In the genomic region with DNA sequence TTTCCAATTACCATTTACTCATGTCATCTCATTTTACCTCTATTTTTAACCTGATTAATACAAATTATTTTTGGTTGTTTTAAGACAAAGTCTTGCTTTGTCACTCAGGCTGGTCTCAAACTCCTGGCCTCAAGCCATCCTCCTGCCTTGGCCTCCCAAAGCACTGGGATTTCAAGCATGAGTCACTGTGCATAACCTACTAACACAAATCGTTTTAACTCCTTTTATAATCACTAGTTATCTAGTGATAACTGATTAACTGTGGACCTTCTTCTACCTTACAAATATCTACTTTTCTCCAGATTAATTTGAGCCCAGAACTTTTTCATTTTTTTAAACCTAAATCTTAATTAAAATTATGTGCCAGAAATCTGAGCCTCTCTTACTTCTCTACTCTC, we compare ENCODE assay signal across 16 cellular contexts. TPM values are rescaled to one million over a fixed set of nuclear protein-coding genes. Genes with fewer than 3 reads are reported as not detected.
DNase-seq lines count a peak whose midpoint lies in the region; ATAC-seq and TF ChIP-seq lines count a peak whose summit lies in the region.
"Had no signal": no experiment of that assay in that cellular context is flagged by ENCODE, and none has a peak within 500 bp of the region (broad histone marks: within the 10 kb centered on the region; RNA-seq: fewer than 3 reads in every experiment).

No MANE protein-coding gene starts in this region.

- peaks cover 44% of the 10 kb centered on the region for H3K36me3 Mint-ChIP-seq in activated CD4-positive, alpha-beta T cell treated with anti-CD3 and anti-CD28 coated beads, Interleukin-2, amount 10 ng/mL, durations not matched to agents 24 days and 14 days (ENCODE audit: low read depth)
- H3K36me3 Mint-ChIP-seq in activated CD4-positive, alpha-beta T cell treated with anti-CD3 and anti-CD28 coated beads, Interleukin-2, amount 10 ng/mL, durations not matched to agents 7 days and 5 days (ENCODE audit: low read depth), result peaks cover 37% of the 10 kb centered on the region
- peaks cover 36% of the 10 kb centered on the region for H3K36me3 Mint-ChIP-seq in activated naive CD8-positive, alpha-beta T cell treated with anti-CD3 and anti-CD28 coated beads, Interleukin-2, amount 50 U/mL, for 24 hours (ENCODE audit: low read depth)

- H3K9ac ChIP-seq in KMS-11, result no peak overlapping the region

- peak overlapping the region; percentile 76 for H3K27ac Mint-ChIP-seq in activated CD4-positive, alpha-beta T cell treated with anti-CD3 and anti-CD28 coated beads, Interleukin-2, amount 10 ng/mL, durations not matched to agents 24 days and 14 days
- H3K27ac Mint-ChIP-seq in activated CD4-positive, alpha-beta T cell treated with anti-CD3 and anti-CD28 coated beads, Interleukin-2, amount 10 ng/mL, durations not matched to agents 7 days and 5 days, result no peak overlapping the region
- peak overlapping the region; percentile 79 for H3K27ac Mint-ChIP-seq in activated naive CD8-positive, alpha-beta T cell treated with anti-CD3 and anti-CD28 coated beads, Interleukin-2, amount 50 U/mL, for 24 hours
- H3K27ac Mint-ChIP-seq: memory B cell had no signal

- peaks cover 45% of the 10 kb centered on the region for H3K4me1 ChIP-seq in KMS-11 (ENCODE audit: low read depth, poor library complexity, severe bottlenecking)
- peaks cover 42% of the 10 kb centered on the region for H3K4me1 ChIP-seq in osteoblast (ENCODE audit: insufficient read depth, low read length)

- H2AFZ ChIP-seq in KMS-11 (ENCODE audit: low read depth), result no peak overlapping the region
- H2AFZ ChIP-seq in osteoblast (ENCODE audit: low read length), result no peak overlapping the region

- intact Hi-C loops in activated CD4-positive, alpha-beta T cell treated with anti-CD3 and anti-CD28 coated beads, Interleukin-2, amount 10 ng/mL, durations not matched to agents 24 days and 14 days (cut with micrococcal nuclease), result loop anchor here (10.0 kb wide), 2 partner anchors 147 to 1063 kb away; partner anchors contain the start of gene PPP1R2
- intact Hi-C loops in Right ventricle myocardium inferior (cut with DNase I), result no loop called here

- peaks cover 85% of the 10 kb centered on the region for H3K79me2 ChIP-seq in KMS-11 (ENCODE audit: insufficient read depth, low read depth)
- H3K79me2 ChIP-seq in osteoblast (ENCODE audit: insufficient read depth, low read length), result peaks cover 89% of the 10 kb centered on the region

- no peak for ATAC-seq in activated naive CD8-positive, alpha-beta T cell treated with anti-CD3 and anti-CD28 coated beads, Interleukin-2, amount 50 U/mL, for 24 hours
- ATAC-seq in Right ventricle myocardium inferior (no peak), HG02623 (IDR thresholded peaks at IDR 0.05; ENCODE audit: unreplicated experiment) (no peak)

- H3K36me3 ChIP-seq in KMS-11 (ENCODE audit: insufficient read depth), result no peaks in the 10 kb centered on the region; the same call in 1 of the 2 replicates
- H3K36me3 ChIP-seq in osteoblast (ENCODE audit: insufficient read depth, low read length), result peaks cover 66% of the 10 kb centered on the region

- no peaks in the 10 kb centered on the region for H3K9me3 Mint-ChIP-seq in activated CD4-positive, alpha-beta T cell treated with anti-CD3 and anti-CD28 coated beads, Interleukin-2, amount 10 ng/mL, durations not matched to agents 24 days and 14 days
- no peaks in the 10 kb centered on the region for H3K9me3 Mint-ChIP-seq in activated CD4-positive, alpha-beta T cell treated with anti-CD3 and anti-CD28 coated beads, Interleukin-2, amount 10 ng/mL, durations not matched to agents 7 days and 5 days
- H3K9me3 Mint-ChIP-seq in activated naive CD8-positive, alpha-beta T cell treated with anti-CD3 and anti-CD28 coated beads, Interleukin-2, amount 50 U/mL, for 24 hours, result no peaks in the 10 kb centered on the region
- H3K9me3 Mint-ChIP-seq: memory B cell had no signal

- H3K27me3 ChIP-seq in KMS-11 (ENCODE audit: insufficient read depth, low read depth) (no peaks in the 10 kb centered on the region), osteoblast (ENCODE audit: insufficient read depth, low read length) (no peaks in the 10 kb centered on the region)
- H3K27me3 ChIP-seq: esophagus squamous epithelium had no signal

- H3K27ac ChIP-seq in KMS-11, result no peak overlapping the region
- peak overlapping the region; percentile 80 for H3K27ac ChIP-seq in osteoblast (ENCODE audit: low read depth, low read length)

- no peaks in the 10 kb centered on the region for H3K27me3 Mint-ChIP-seq in activated CD4-positive, alpha-beta T cell treated with anti-CD3 and anti-CD28 coated beads, Interleukin-2, amount 10 ng/mL, durations not matched to agents 24 days and 14 days
- no peaks in the 10 kb centered on the region for H3K27me3 Mint-ChIP-seq in activated CD4-positive, alpha-beta T cell treated with anti-CD3 and anti-CD28 coated beads, Interleukin-2, amount 10 ng/mL, durations not matched to agents 7 days and 5 days
- no peaks in the 10 kb centered on the region for H3K27me3 Mint-ChIP-seq in activated naive CD8-positive, alpha-beta T cell treated with anti-CD3 and anti-CD28 coated beads, Interleukin-2, amount 50 U/mL, for 24 hours
- H3K27me3 Mint-ChIP-seq: memory B cell had no signal

- H3K4me1 Mint-ChIP-seq in activated CD4-positive, alpha-beta T cell treated with anti-CD3 and anti-CD28 coated beads, Interleukin-2, amount 10 ng/mL, durations not matched to agents 24 days and 14 days, result peaks cover 41% of the 10 kb centered on the region
- peaks cover 39% of the 10 kb centered on the region for H3K4me1 Mint-ChIP-seq in activated CD4-positive, alpha-beta T cell treated with anti-CD3 and anti-CD28 coated beads, Interleukin-2, amount 10 ng/mL, durations not matched to agents 7 days and 5 days
- peaks cover 64% of the 10 kb centered on the region for H3K4me1 Mint-ChIP-seq in activated naive CD8-positive, alpha-beta T cell treated with anti-CD3 and anti-CD28 coated beads, Interleukin-2, amount 50 U/mL, for 24 hours

- H3K4me2 ChIP-seq in KMS-11 (peak overlapping the region; percentile 42; the same call in 1 of the 2 replicates), osteoblast (ENCODE audit: insufficient read depth, low read length) (peak overlapping the region; percentile 55)

- no peaks in the 10 kb centered on the region for H4K20me1 ChIP-seq in KMS-11 (ENCODE audit: insufficient read depth)
- H4K20me1 ChIP-seq in osteoblast (ENCODE audit: insufficient read depth, low read length), result peaks cover 14% of the 10 kb centered on the region

- POLR2A ChIA-PET in activated CD4-positive, alpha-beta T cell treated with anti-CD3 and anti-CD28 coated beads, Interleukin-2, amount 10 ng/mL, durations not matched to agents 7 days and 5 days (lab: Charles Lee), result no interaction called here

- peak overlapping the region; percentile 64 for H3K4me3 Mint-ChIP-seq in activated CD4-positive, alpha-beta T cell treated with anti-CD3 and anti-CD28 coated beads, Interleukin-2, amount 10 ng/mL, durations not matched to agents 24 days and 14 days
- H3K4me3 Mint-ChIP-seq in activated CD4-positive, alpha-beta T cell treated with anti-CD3 and anti-CD28 coated beads, Interleukin-2, amount 10 ng/mL, durations not matched to agents 7 days and 5 days, result no peak overlapping the region
- peak overlapping the region; percentile 68 for H3K4me3 Mint-ChIP-seq in activated naive CD8-positive, alpha-beta T cell treated with anti-CD3 and anti-CD28 coated beads, Interleukin-2, amount 50 U/mL, for 24 hours
- H3K4me3 Mint-ChIP-seq: memory B cell had no signal

- CTCF ChIA-PET in activated CD4-positive, alpha-beta T cell treated with anti-CD3 and anti-CD28 coated beads, Interleukin-2, amount 10 ng/mL, durations not matched to agents 7 days and 5 days (lab: Charles Lee), result no interaction called here

- TF ChIP-seq CTCF in KMS-11 (conservative IDR thresholded peaks at IDR 0.05; ENCODE audit: low read depth, low read length), result no peak
- no peak for TF ChIP-seq CTCF in osteoblast (IDR thresholded peaks at IDR 0.05; ENCODE audit: extremely low read depth, low read depth, low read length)

- no peak for DNase-seq in activated CD4-positive, alpha-beta T cell treated with anti-CD3 and anti-CD28 coated beads, Interleukin-2, amount 10 ng/mL, durations not matched to agents 24 days and 14 days
- DNase-seq in activated CD4-positive, alpha-beta T cell treated with anti-CD3 and anti-CD28 coated beads, Interleukin-2, amount 10 ng/mL, durations not matched to agents 7 days and 5 days, result no peak
- no peak for DNase-seq in activated naive CD8-positive, alpha-beta T cell treated with anti-CD3 and anti-CD28 coated beads, Interleukin-2, amount 50 U/mL, for 24 hours
- DNase-seq in osteoblast (ENCODE audit: insufficient read length, low spot score, missing footprints), result no peak
- no peak for DNase-seq in Right ventricle myocardium inferior (ENCODE audit: missing footprints)
- no peak for DNase-seq in HuH-7 (ENCODE audit: low spot score)
- DNase-seq: activated CD4-positive, alpha-beta T cell treated with anti-CD3 and anti-CD28 coated beads for 4 hours; activated naive CD4-positive, alpha-beta T cell treated with Interleukin-2 at 50 U/mL for 16 hours; caudate nucleus; esophagus squamous epithelium; NCI-H2081; NK-92 treated with Interleukin-12 subunit alpha and Interleukin-12 subunit beta, amount 100 ng/mL, for 24 hours; nucleus accumbens had no signal

- H3K9me3 ChIP-seq in osteoblast (ENCODE audit: low read depth, low read length), result no peaks in the 10 kb centered on the region
- H3K9me3 ChIP-seq: esophagus squamous epithelium had no signal

- H3K4me3 ChIP-seq in KMS-11 (IDR thresholded peaks at IDR 0.05; ENCODE audit: insufficient read depth, low read depth, low read length) (no peak overlapping the region), osteoblast (ENCODE audit: insufficient read depth, low read length) (no peak overlapping the region)
- H3K4me3 ChIP-seq: esophagus squamous epithelium had no signal

RNA-seq across cellular contexts. Expression of gene ATP13A3, which starts 4.6 kb away (rescaled TPM):
- 181 and 193 TPM in 2 replicates for total RNA-seq in activated CD4-positive, alpha-beta T cell treated with anti-CD3 and anti-CD28 coated beads, Interleukin-2, amount 10 ng/mL, durations not matched to agents 24 days and 14 days
- total RNA-seq in activated CD4-positive, alpha-beta T cell treated with anti-CD3 and anti-CD28 coated beads, Interleukin-2, amount 10 ng/mL, durations not matched to agents 7 days and 5 days, result 10 to 100 TPM; 59.2 to 73.8 TPM
- total RNA-seq in osteoblast (248 and 311 TPM in 2 replicates), Right ventricle myocardium inferior (55.3 TPM)
